Comparison of ENCODE assay signal across 7 cellular contexts in the genomic region with DNA sequence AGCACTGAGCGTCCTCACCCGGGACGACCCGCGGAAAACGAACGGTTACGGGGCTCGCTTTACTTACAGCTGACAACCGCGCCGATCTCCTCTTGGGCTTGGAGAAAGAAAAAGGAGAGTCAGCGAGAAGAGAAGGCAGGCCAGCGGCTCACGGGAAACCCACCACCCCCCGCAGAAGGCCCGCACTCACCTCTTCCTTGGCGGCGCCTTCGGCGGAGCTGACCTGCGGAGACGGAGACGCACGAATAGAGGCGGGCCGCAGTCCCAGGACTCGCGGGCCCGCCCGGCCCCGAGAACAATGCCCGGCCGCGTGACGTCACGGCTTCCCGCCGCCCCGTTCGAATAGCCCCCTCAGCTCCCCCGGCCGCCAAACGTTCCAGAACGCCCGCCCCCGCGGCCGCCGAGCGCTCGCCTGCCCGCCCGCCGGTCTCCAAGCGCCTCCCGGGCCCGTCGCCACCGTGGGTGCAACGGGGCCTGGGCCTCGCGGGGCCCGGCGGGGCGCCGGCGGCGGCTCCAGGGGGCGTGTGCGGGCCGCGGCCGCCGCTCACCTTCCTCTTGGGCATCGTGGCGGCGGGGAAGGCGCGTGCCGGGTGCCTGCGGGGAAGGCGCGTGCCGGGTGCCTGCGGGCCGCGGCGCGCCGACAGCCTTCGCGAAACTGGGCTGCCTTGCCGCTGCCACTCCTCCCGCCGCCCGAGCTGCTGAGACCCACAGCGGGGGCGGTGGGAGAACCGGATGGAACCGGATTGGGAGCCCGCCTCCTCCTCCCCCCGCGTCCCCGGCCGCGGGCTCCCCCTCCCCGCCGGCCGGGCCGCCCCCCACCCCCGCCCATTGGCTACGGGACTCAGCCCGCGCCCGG. TPM values are rescaled to one million over a fixed set of nuclear protein-coding genes. Genes with fewer than 3 reads are reported as not detected.
A peak's percentile ranks its signal among the peaks of the same experiment; 100 is the strongest.
DNase-seq lines count a peak whose midpoint lies in the region; ATAC-seq and TF ChIP-seq lines count a peak whose summit lies in the region.

A gene with protein sequence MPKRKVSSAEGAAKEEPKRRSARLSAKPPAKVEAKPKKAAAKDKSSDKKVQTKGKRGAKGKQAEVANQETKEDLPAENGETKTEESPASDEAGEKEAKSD (minus strand): TSS at position 734 of the 856 bp plus-strand sequence. CDS start 171 bp downstream, at position 563.

- TF ChIP-seq POLR2A in sigmoid colon (IDR thresholded peaks at IDR 0.05) = peak; percentile 10 to 33

- no peaks in the 10 kb centered on the region for H3K27me3 ChIP-seq in sigmoid colon

- peak within 1 kb of the TSS; percentile 89 for H3K4me3 ChIP-seq in astrocyte of the cerebellum (ENCODE audit: low read depth, low read length)
- H3K4me3 ChIP-seq in sigmoid colon = peak within 1 kb of the TSS; percentile 58 to 75 (median 70)

- DNase-seq in NCI-H2081 (lab: John Stamatoyannopoulos, UW) (peak; percentile 56 to 89), T-helper 9 cell (peak; percentile 82), astrocyte of the cerebellum (ENCODE audit: low read depth) (peak; percentile 72), hypothalamus (lab: John Stamatoyannopoulos, UW) (peak; percentile 14 to 93 (median 82)), sigmoid colon (peak; percentile 91)

- H3K9me3 ChIP-seq in sigmoid colon = no peaks in the 10 kb centered on the region

- peaks cover 0 to 35% (median 18%) of the 10 kb centered on the region in 4 donors for H3K4me1 ChIP-seq in sigmoid colon

- intact Hi-C loops in sigmoid colon (cut with DNase I) = loop anchor here (1.0 to 2.0 kb wide), 3 partner anchors 32 to 40 kb away; a partner anchor contains a TSS

- no peak for TF ChIP-seq EP300 in sigmoid colon (IDR thresholded peaks at IDR 0.05)

- ATAC-seq in GM18511 (IDR thresholded peaks at IDR 0.05; ENCODE audit: unreplicated experiment) (peak; percentile 56), HG03025 (IDR thresholded peaks at IDR 0.05; ENCODE audit: low FRiP score, unreplicated experiment) (peak; percentile 43)

- H3K36me3 ChIP-seq in sigmoid colon = peaks cover 0 to 32% (median 4%) of the 10 kb centered on the region in 4 donors

- peak within 1 kb of the TSS; percentile 91 to 97 (median 94) for H3K27ac ChIP-seq in sigmoid colon

- WGBS in sigmoid colon, 2 donors = 0% methylated on average over 116 of the region's 116 CpGs

- TF ChIP-seq CTCF in astrocyte of the cerebellum (IDR thresholded peaks at IDR 0.05; ENCODE audit: low read depth, low read length, missing control alignments) = no peak
- no peak for TF ChIP-seq CTCF in sigmoid colon (IDR thresholded peaks at IDR 0.05)

- in situ Hi-C loops in astrocyte of the cerebellum (cut with HindIII; ENCODE audit: low sequenced_read_pairs) = loop anchor here (5.0 kb wide), 1 partner anchor 36 kb away; a partner anchor contains a TSS

RNA-seq across cellular contexts. Expression of the gene that starts here (rescaled TPM):
- total RNA-seq in sigmoid colon = 10 to 100 TPM; 48.2 to 73.3 (median 66.4) TPM
- 100 to 1,000 TPM; 166 to 191 (median 174) TPM for polyA plus RNA-seq in sigmoid colon

Comparison
In these comparisons a context has a peak if more than half of its experiments do, and no peak if none do; other contexts are left out.
1. Peak in every context shown above with its lines: DNase-seq, ATAC-seq, H3K4me3 ChIP-seq and H3K27ac ChIP-seq.